ENCODE assay signal across 14 cellular contexts in the genomic region with DNA sequence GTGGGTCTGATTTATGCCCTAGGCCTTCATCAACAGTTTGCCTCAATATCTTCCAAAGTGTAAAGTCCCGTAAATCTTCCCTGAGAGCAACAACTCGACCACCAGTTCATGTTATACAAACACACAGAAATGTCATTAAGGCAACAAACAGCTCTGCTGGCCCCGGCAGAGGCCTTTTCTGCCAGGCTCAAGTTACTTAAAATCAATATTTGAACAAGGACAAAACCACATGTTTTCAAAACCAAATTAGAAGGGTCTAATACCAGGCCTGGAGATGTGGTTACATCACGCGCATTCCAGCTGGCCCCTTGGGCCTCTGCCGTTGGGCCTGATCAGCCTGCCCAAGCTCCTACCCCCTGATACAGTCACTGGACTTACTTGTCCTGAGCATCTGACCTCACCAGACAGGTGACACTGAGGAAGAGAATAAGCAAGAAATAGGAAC.
A peak's percentile ranks its signal among the peaks of the same experiment; 100 is the strongest.
DNase-seq lines count a peak whose midpoint lies in the region; ATAC-seq, FAIRE-seq and TF ChIP-seq lines count a peak whose summit lies in the region.
"Had no signal": no experiment of that assay in that cellular context is flagged by ENCODE, and none has a peak within 500 bp of the region (broad histone marks: within the 10 kb centered on the region; RNA-seq: fewer than 3 reads in every experiment).

No MANE protein-coding gene starts in this region.

- no peak for ATAC-seq in stimulated activated memory B cell treated with anti-CD40 and anti-IgM and Interleukin-4, amounts not matched to agents 10 μg/mL and 1 μg/mL and 100 μg/mL, for 72 hours
- no peak for ATAC-seq in stimulated activated naive CD8-positive, alpha-beta T cell treated with anti-CD3 and anti-CD28 coated beads, Interleukin-15, amount 100 ng/mL, for 72 hours
- ATAC-seq in GM18505 (IDR thresholded peaks at IDR 0.05; ENCODE audit: unreplicated experiment) (no peak), HG02981 (IDR thresholded peaks at IDR 0.05; ENCODE audit: unreplicated experiment) (no peak)
- ATAC-seq: heart right ventricle had no signal

- H3K4me3 Mint-ChIP-seq in stimulated activated memory B cell treated with anti-CD40 and anti-IgM and Interleukin-4, amounts not matched to agents 10 μg/mL and 1 μg/mL and 100 μg/mL, for 72 hours = no peak overlapping the region
- H3K4me3 Mint-ChIP-seq in stimulated activated naive CD8-positive, alpha-beta T cell treated with anti-CD3 and anti-CD28 coated beads, Interleukin-15, amount 100 ng/mL, for 72 hours = no peak overlapping the region
- H3K4me3 Mint-ChIP-seq: activated CD4-positive, alpha-beta T cell treated with anti-CD3 and anti-CD28 coated beads, Interleukin-2, amount 10 ng/mL, durations not matched to agents 7 days and 5 days had no signal

- H3K36me3 Mint-ChIP-seq in stimulated activated memory B cell treated with anti-CD40 and anti-IgM and Interleukin-4, amounts not matched to agents 10 μg/mL and 1 μg/mL and 100 μg/mL, for 72 hours = no peaks in the 10 kb centered on the region

- no peak for FAIRE-seq in D721Med (lab: Jason Lieb, UNC)
- FAIRE-seq: small intestine had no signal

- H3K27me3 Mint-ChIP-seq in stimulated activated memory B cell treated with anti-CD40 and anti-IgM and Interleukin-4, amounts not matched to agents 10 μg/mL and 1 μg/mL and 100 μg/mL, for 72 hours = no peaks in the 10 kb centered on the region
- no peaks in the 10 kb centered on the region for H3K27me3 Mint-ChIP-seq in stimulated activated naive CD8-positive, alpha-beta T cell treated with anti-CD3 and anti-CD28 coated beads, Interleukin-15, amount 100 ng/mL, for 72 hours
- H3K27me3 Mint-ChIP-seq: activated CD4-positive, alpha-beta T cell treated with anti-CD3 and anti-CD28 coated beads, Interleukin-2, amount 10 ng/mL, durations not matched to agents 7 days and 5 days had no signal

- DNase-seq in M059J (ENCODE audit: low read depth) (peak; percentile 13), NCI-H774 (lab: John Stamatoyannopoulos, UW) (peak; percentile 80), fibroblast of villous mesenchyme (ENCODE audit: low read depth) (peak; percentile 24), D721Med (ENCODE audit: insufficient read length, low spot score) (no peak)
- no peak for DNase-seq in stimulated activated naive CD8-positive, alpha-beta T cell treated with anti-CD3 and anti-CD28 coated beads, Interleukin-15, amount 100 ng/mL, for 72 hours
- DNase-seq: activated CD4-positive, alpha-beta T cell treated with anti-CD3 and anti-CD28 coated beads, Interleukin-2, amount 10 ng/mL, durations not matched to agents 7 days and 5 days; activated naive CD4-positive, alpha-beta T cell treated with Interleukin-2 at 50 U/mL for 16 hours; dorsolateral prefrontal cortex; heart right ventricle; NCI-H524; small intestine had no signal

- H3K4me1 Mint-ChIP-seq in stimulated activated memory B cell treated with anti-CD40 and anti-IgM and Interleukin-4, amounts not matched to agents 10 μg/mL and 1 μg/mL and 100 μg/mL, for 72 hours = peaks cover 8% of the 10 kb centered on the region
- no peaks in the 10 kb centered on the region for H3K4me1 Mint-ChIP-seq in stimulated activated naive CD8-positive, alpha-beta T cell treated with anti-CD3 and anti-CD28 coated beads, Interleukin-15, amount 100 ng/mL, for 72 hours
- H3K4me1 Mint-ChIP-seq: activated CD4-positive, alpha-beta T cell treated with anti-CD3 and anti-CD28 coated beads, Interleukin-2, amount 10 ng/mL, durations not matched to agents 7 days and 5 days had no signal

- TF ChIP-seq CTCF in fibroblast of villous mesenchyme (IDR thresholded peaks at IDR 0.05; ENCODE audit: insufficient read depth, low read depth, low read length) (no peak), D721Med (IDR thresholded peaks at IDR 0.05; ENCODE audit: insufficient read depth, missing control alignments) (no peak)

- no peak for TF ChIP-seq POLR2A in GM18505 (IDR thresholded peaks at IDR 0.05; ENCODE audit: borderline replicate concordance, extremely low read depth, insufficient read depth, insufficient read length)

- no peak overlapping the region for H3K4me3 ChIP-seq in fibroblast of villous mesenchyme (ENCODE audit: low read depth, low read length)
- H3K4me3 ChIP-seq: dorsolateral prefrontal cortex, heart right ventricle had no signal

- peak overlapping the region; percentile 15 for H3K27ac Mint-ChIP-seq in stimulated activated memory B cell treated with anti-CD40 and anti-IgM and Interleukin-4, amounts not matched to agents 10 μg/mL and 1 μg/mL and 100 μg/mL, for 72 hours
- no peak overlapping the region for H3K27ac Mint-ChIP-seq in stimulated activated naive CD8-positive, alpha-beta T cell treated with anti-CD3 and anti-CD28 coated beads, Interleukin-15, amount 100 ng/mL, for 72 hours
- H3K27ac Mint-ChIP-seq: activated CD4-positive, alpha-beta T cell treated with anti-CD3 and anti-CD28 coated beads, Interleukin-2, amount 10 ng/mL, durations not matched to agents 7 days and 5 days had no signal

- peaks cover 7% of the 10 kb centered on the region for H3K9me3 Mint-ChIP-seq in stimulated activated memory B cell treated with anti-CD40 and anti-IgM and Interleukin-4, amounts not matched to agents 10 μg/mL and 1 μg/mL and 100 μg/mL, for 72 hours
- peaks cover 21 to 22% of the 10 kb centered on the region in 2 donors for H3K9me3 Mint-ChIP-seq in stimulated activated naive CD8-positive, alpha-beta T cell treated with anti-CD3 and anti-CD28 coated beads, Interleukin-15, amount 100 ng/mL, for 72 hours

Comparison
In these comparisons a context has a peak if more than half of its experiments do, and no peak if none do; other contexts are left out.
1. DNase-seq: peak in M059J (single experiment), NCI-H774 (single experiment) and fibroblast of villous mesenchyme (single experiment); none in stimulated activated naive CD8-positive, alpha-beta T cell treated with anti-CD3 and anti-CD28 coated beads, Interleukin-15, amount 100 ng/mL, for 72 hours (0 of 2) and D721Med (single experiment).